17 cellular contexts compared by ENCODE assay signal in genomic region chr2:23843051-23843976, GRCh38.
DNase-seq lines count a peak whose midpoint lies in the region; ATAC-seq, FAIRE-seq and TF ChIP-seq lines count a peak whose summit lies in the region.
"Had no signal": no experiment of that assay in that cellular context is flagged by ENCODE, and none has a peak within 500 bp of the region (broad histone marks: within the 10 kb centered on the region; RNA-seq: fewer than 3 reads in every experiment).

No MANE protein-coding gene starts in this region.

- peak overlapping the region; percentile 21 for H3K27ac Mint-ChIP-seq in GM23338
- H3K27ac Mint-ChIP-seq: endodermal cell, memory B cell had no signal

- H3K4me1 Mint-ChIP-seq in GM23338, result peaks cover 9% of the 10 kb centered on the region
- H3K4me1 Mint-ChIP-seq: endodermal cell had no signal

- H3K79me2 ChIP-seq in GM23338 (replicated peaks; ENCODE audit: insufficient read depth), result no peaks in the 10 kb centered on the region
- H3K79me2 ChIP-seq in HepG2 (ENCODE audit: insufficient read depth, low read length), result no peaks in the 10 kb centered on the region

- H3K36me3 Mint-ChIP-seq in GM23338 (ENCODE audit: low read depth), result peaks cover 18% of the 10 kb centered on the region; the same call in 2 of the 3 replicates

- H3K4me1 ChIP-seq in GM23338 (ENCODE audit: insufficient read depth) (no peaks in the 10 kb centered on the region), HepG2 (ENCODE audit: insufficient read depth, low read length) (peaks cover 12% of the 10 kb centered on the region)
- H3K4me1 ChIP-seq: BE2C had no signal

- POLR2A ChIA-PET in HepG2 (lab: Yijun Ruan, JAX), result no interaction called here

- H3K27me3 Mint-ChIP-seq in GM23338 (ENCODE audit: insufficient read depth, low read depth, poor library complexity), result peaks cover 2% of the 10 kb centered on the region
- H3K27me3 Mint-ChIP-seq: memory B cell had no signal

- H3K4me3 Mint-ChIP-seq in GM23338, result no peak overlapping the region
- H3K4me3 Mint-ChIP-seq: endodermal cell, memory B cell had no signal

- H3K9me3 Mint-ChIP-seq in GM23338, result peaks cover 7% of the 10 kb centered on the region; the same call in 2 of the 3 replicates

- DNase-seq in GM23338 (ENCODE audit: low spot score) (no peak), choroid plexus epithelial cell (ENCODE audit: low read depth) (peak; percentile 10), HepG2 (ENCODE audit: low spot score) (peak; percentile 28), inferior parietal cortex (ENCODE audit: extremely low spot score) (no peak), WERI-Rb-1 (no peak)
- DNase-seq in activated CD4-positive, CD25-positive, alpha-beta regulatory T cell treated with anti-CD3 and anti-CD28 coated beads, Interleukin-2, amount 50 U/mL, for 72 hours, result no peak
- DNase-seq: activated CD4-positive, alpha-beta T cell treated with anti-CD3 and anti-CD28 coated beads for 48 hours; BE2C; brain microvascular endothelial cell; endodermal cell; occipital lobe had no signal

- FAIRE-seq in A204.1 (lab: Jason Lieb, UNC) (peak; percentile 27), HepG2 (lab: Jason Lieb, UNC) (no peak)
- FAIRE-seq: RCC 7860 had no signal

- no peak overlapping the region for H3K4me2 ChIP-seq in GM23338
- H3K4me2 ChIP-seq in HepG2 (ENCODE audit: low read depth, low read length), result no peak overlapping the region
- H3K4me2 ChIP-seq: hepatocyte had no signal

- ATAC-seq in GM23338, result no peak
- peak; percentile 67; the same call in 2 of the 3 replicates for ATAC-seq in HepG2
- no peak for ATAC-seq in HG02840 (IDR thresholded peaks at IDR 0.05; ENCODE audit: low FRiP score, unreplicated experiment)

- no peak for TF ChIP-seq CTCF in GM23338 (conservative IDR thresholded peaks at IDR 0.05; ENCODE audit: low read depth in 2 of 2)
- TF ChIP-seq CTCF in choroid plexus epithelial cell (conservative IDR thresholded peaks at IDR 0.05; ENCODE audit: low read depth, low read length), result no peak
- no peak for TF ChIP-seq CTCF in HepG2 (CRISPR knock-in tag; IDR thresholded peaks at IDR 0.05)
- TF ChIP-seq CTCF in WERI-Rb-1 (IDR thresholded peaks at IDR 0.05; ENCODE audit: low read depth, low read length), result no peak

- CTCF ChIA-PET in HepG2 (lab: Yijun Ruan, JAX; ENCODE audit: low intra/inter-chr PET ratio, low total read pairs), result no interaction called here

- H2AFZ ChIP-seq in GM23338 (no peak overlapping the region), HepG2 (ENCODE audit: low read length) (no peak overlapping the region)
- H2AFZ ChIP-seq: hepatocyte had no signal

- H3K36me3 ChIP-seq in GM23338 (ENCODE audit: insufficient read depth) (no peaks in the 10 kb centered on the region), HepG2 (replicated peaks in 1 of 2; ENCODE audit: control insufficient read depth in 1 of 2, insufficient read depth in 2 of 2, low read length in 2 of 2) (peaks cover 0 to 6% of the 10 kb centered on the region in 2 experiments; a peak in 3 of 5 replicates), WERI-Rb-1 (no peaks in the 10 kb centered on the region; the same call in 1 of the 2 replicates)
- H3K36me3 ChIP-seq: brain microvascular endothelial cell had no signal

- WGBS in HepG2 (ENCODE audit: low lambda C conversion rate), result 86% methylated on average over 7 of the region's 7 CpGs

- H3K27me3 ChIP-seq in GM23338 (ENCODE audit: insufficient read depth) (no peaks in the 10 kb centered on the region), HepG2 (ENCODE audit: control insufficient read depth in 1 of 2, insufficient read depth in 2 of 2, low read length in 2 of 2) (no peaks in the 10 kb centered on the region), WERI-Rb-1 (ENCODE audit: insufficient read depth, low read depth, severe bottlenecking) (no peaks in the 10 kb centered on the region)
- H3K27me3 ChIP-seq: BE2C, brain microvascular endothelial cell, hepatocyte, tibial nerve had no signal

- no peak overlapping the region for H3K27ac ChIP-seq in GM23338 (ENCODE audit: low read depth)
- no peak overlapping the region for H3K27ac ChIP-seq in HepG2 (ENCODE audit: extremely low read length, insufficient read depth, low read length)
- no peak overlapping the region for H3K27ac ChIP-seq in WERI-Rb-1
- H3K27ac ChIP-seq: brain microvascular endothelial cell, hepatocyte had no signal

- no peaks in the 10 kb centered on the region for H3F3A ChIP-seq in GM23338 (replicated peaks; ENCODE audit: low read depth)

- TF ChIP-seq EP300 in HepG2 (IDR thresholded peaks at IDR 0.05; ENCODE audit: low read depth in 2 of 2, low read length in 2 of 2), result no peak
- TF ChIP-seq EP300 in HepG2 (CRISPR knock-in tag; IDR thresholded peaks at IDR 0.05; ENCODE audit: borderline replicate concordance), result no peak

- no peak overlapping the region for H3K9ac ChIP-seq in HepG2 (ENCODE audit: insufficient read depth, low read depth, low read length)

- no peak for TF ChIP-seq POLR2A in HepG2 (IDR thresholded peaks at IDR 0.05; ENCODE audit: insufficient read depth in 1 of 2, low read depth in 2 of 2, low read length in 2 of 2)

- intact Hi-C loops in HepG2 (cut with micrococcal nuclease; ENCODE audit: unreplicated experiment), result no loop called here

- H3K4me3 ChIP-seq in GM23338 (no peak overlapping the region), choroid plexus epithelial cell (ENCODE audit: low read depth, low read length) (no peak overlapping the region), HepG2 (replicated peaks in 1 of 3; ENCODE audit: insufficient read depth in 1 of 3, low read depth in 2 of 3, low read length in 3 of 3) (no peak overlapping the region), WERI-Rb-1 (ENCODE audit: low read depth, low read length) (no peak overlapping the region)
- H3K4me3 ChIP-seq: hepatocyte, tibial nerve had no signal

- in situ Hi-C loops in HepG2 (cut with HindIII; ENCODE audit: extremely low pct_ligation_motif_present, low pct_unique_long_range_greater_than_20kb), result no loop called here

- H3K9me3 ChIP-seq in HepG2 (ENCODE audit: low read length) (peaks cover 10% of the 10 kb centered on the region; the same call in 1 of the 2 replicates), WERI-Rb-1 (ENCODE audit: severe bottlenecking) (peaks cover 7% of the 10 kb centered on the region)
- H3K9me3 ChIP-seq: BE2C had no signal

- BruUV-seq in HepG2 (replicated peaks; lab: Mats Ljungman, UMichigan), result no TSS peak

- H3K9me2 ChIP-seq in GM23338 (ENCODE audit: insufficient read depth), result no peaks in the 10 kb centered on the region

- TF ChIP-seq RAD21 in HepG2 (CRISPR knock-in tag; IDR thresholded peaks at IDR 0.05), result no peak

- H4K20me1 ChIP-seq in GM23338 (replicated peaks; ENCODE audit: insufficient read depth), result no peaks in the 10 kb centered on the region
- no peaks in the 10 kb centered on the region for H4K20me1 ChIP-seq in HepG2 (ENCODE audit: insufficient read depth, low read length)

TF ChIP-seq in GM23338, 12 proteins besides CTCF, POLR2A, EP300 and RAD21:
- TF ChIP-seq ZNF114 (CRISPR knock-in tag; IDR thresholded peaks at IDR 0.05) (no peak), JUNB (IDR thresholded peaks at IDR 0.05; ENCODE audit: unreplicated experiment) (no peak), ETS1 (IDR thresholded peaks at IDR 0.05) (no peak)

TF ChIP-seq in HepG2, 621 proteins besides CTCF, POLR2A, EP300 and RAD21:
- TF ChIP-seq ZMYM2 (CRISPR knock-in tag; IDR thresholded peaks at IDR 0.05) (0 out of 2 replicates have a peak, but pooled peaks have one; percentile 44), PTBP1 (IDR thresholded peaks at IDR 0.05; ENCODE audit: low read depth, low read length, poor library complexity, severe bottlenecking) (no peak), ZNF781 (CRISPR knock-in tag; IDR thresholded peaks at IDR 0.05; ENCODE audit: borderline replicate concordance, not compliant biosample characterization) (peak; percentile 30)
TF ChIP-seq in HepG2: peak in this region for 2.

Comparison
In these comparisons a context has a peak if more than half of its experiments do, and no peak if none do; other contexts are left out.
1. DNase-seq: peak in choroid plexus epithelial cell (single experiment) and HepG2 (single experiment); none in GM23338 (single experiment), inferior parietal cortex (single experiment), activated CD4-positive, CD25-positive, alpha-beta regulatory T cell treated with anti-CD3 and anti-CD28 coated beads, Interleukin-2, amount 50 U/mL, for 72 hours (single experiment) and WERI-Rb-1 (single experiment).